ENCODE assay signal across 9 cellular contexts in genomic region chr12:2960996-2961616, GRCh38. TPM values are rescaled to one million over a fixed set of nuclear protein-coding genes. Genes with fewer than 3 reads are reported as not detected.
DNase-seq lines count a peak whose midpoint lies in the region; ATAC-seq and TF ChIP-seq lines count a peak whose summit lies in the region.
"Had no signal": no experiment of that assay in that cellular context is flagged by ENCODE, and none has a peak within 500 bp of the region (broad histone marks: within the 10 kb centered on the region; RNA-seq: fewer than 3 reads in every experiment).

No MANE protein-coding gene starts in this region.

- H3K79me2 ChIP-seq in SU-DHL-6 (ENCODE audit: insufficient read depth, low read length), result peaks cover 32% of the 10 kb centered on the region

- H3K4me1 ChIP-seq in sigmoid colon, result peaks cover 0 to 28% (median 24%) of the 10 kb centered on the region in 4 donors

- H3K9ac ChIP-seq in SU-DHL-6 (ENCODE audit: low read length), result peak overlapping the region; percentile 73
- H3K9ac ChIP-seq: KMS-11 had no signal

- H3F3A ChIP-seq in SU-DHL-6 (ENCODE audit: insufficient read depth), result no peaks in the 10 kb centered on the region

- no peak for TF ChIP-seq CTCF in SU-DHL-6 (IDR thresholded peaks at IDR 0.05; ENCODE audit: insufficient read depth, low read length, poor library complexity, severe bottlenecking)
- no peak for TF ChIP-seq CTCF in fibroblast of villous mesenchyme (IDR thresholded peaks at IDR 0.05; ENCODE audit: insufficient read depth, low read depth, low read length)
- no peak for TF ChIP-seq CTCF in sigmoid colon (IDR thresholded peaks at IDR 0.05)

- H3K9me3 ChIP-seq in SU-DHL-6 (ENCODE audit: insufficient read depth, low read length) (no peaks in the 10 kb centered on the region), sigmoid colon (no peaks in the 10 kb centered on the region)

- H3K27me3 ChIP-seq in SU-DHL-6 (ENCODE audit: low read length), result no peaks in the 10 kb centered on the region; the same call in 1 of the 2 replicates
- no peaks in the 10 kb centered on the region for H3K27me3 ChIP-seq in sigmoid colon

- H4K20me1 ChIP-seq in SU-DHL-6 (ENCODE audit: low read depth, low read length), result peaks cover 4% of the 10 kb centered on the region; the same call in 1 of the 2 replicates

- no peak overlapping the region for H3K27ac ChIP-seq in SU-DHL-6 (ENCODE audit: low read depth, low read length)
- H3K27ac ChIP-seq in sigmoid colon, result peak overlapping the region in 2 of 4 donors; percentile 10 to 91
- H3K27ac ChIP-seq: KMS-11 had no signal

- no peaks in the 10 kb centered on the region for H3K9me2 ChIP-seq in SU-DHL-6 (replicated peaks; ENCODE audit: insufficient read depth, low read length)

- H3K36me3 ChIP-seq in SU-DHL-6 (ENCODE audit: low read length) (no peaks in the 10 kb centered on the region), sigmoid colon (no peaks in the 10 kb centered on the region)

- no peak overlapping the region for H2AFZ ChIP-seq in SU-DHL-6 (ENCODE audit: low read depth, low read length, severe bottlenecking)

- no peak for TF ChIP-seq EP300 in sigmoid colon (IDR thresholded peaks at IDR 0.05)

- no peak for ATAC-seq in HG03045 (IDR thresholded peaks at IDR 0.05; ENCODE audit: unreplicated experiment)

- TF ChIP-seq POLR2A in sigmoid colon (IDR thresholded peaks at IDR 0.05), result no peak

- peak overlapping the region; percentile 66 for H3K4me2 ChIP-seq in SU-DHL-6 (ENCODE audit: low read depth, low read length, poor library complexity, severe bottlenecking)

- intact Hi-C loops in sigmoid colon (cut with DNase I), result loop anchor here (5.0 kb wide), 1 partner anchor 71 kb away; no protein-coding TSS in a partner anchor

- WGBS in sigmoid colon, 2 donors, result 60 to 66% methylated on average over 10 of the region's 10 CpGs

- H3K4me3 ChIP-seq in SU-DHL-6 (ENCODE audit: insufficient read depth, low read length, poor library complexity, severe bottlenecking), result peak overlapping the region; percentile 73
- H3K4me3 ChIP-seq in fibroblast of villous mesenchyme (ENCODE audit: low read depth, low read length), result peak overlapping the region; percentile 80
- H3K4me3 ChIP-seq in sigmoid colon, result peak overlapping the region in 3 of 4 donors; percentile 56 to 69 (median 62)

- peak; percentile 26 for DNase-seq in ELR (ENCODE audit: low read depth)
- no peak for DNase-seq in fibroblast of villous mesenchyme (ENCODE audit: low read depth)
- DNase-seq in sigmoid colon, result no peak
- DNase-seq in NCI-H146 treated with DMSO at 0.1 percent for 48 hours (lab: John Stamatoyannopoulos, UW; ENCODE audit: unreplicated experiment), result no peak
- no peak for DNase-seq in SKM-1 (lab: John Stamatoyannopoulos, UW; ENCODE audit: unreplicated experiment)
- DNase-seq in NOMO-1 (lab: John Stamatoyannopoulos, UW; ENCODE audit: unreplicated experiment in 2 of 2), result no peak

RNA-seq across cellular contexts. Expression of gene TEAD4, which starts 1.9 kb away (rescaled TPM):
- total RNA-seq in fibroblast of villous mesenchyme (22.0 and 22.5 TPM in 2 replicates), sigmoid colon (10 to 100 TPM in 1 of 4 donors, 1 to 10 TPM in 3; 2.9 to 31.2 (median 4.4) TPM)
- polyA plus RNA-seq in sigmoid colon, result 10 to 100 TPM in 1 of 3 donors, 1 to 10 TPM in 2; 1.6 to 16.3 (median 3.6) TPM
